ENCODE assay signal across 8 cellular contexts in genomic region chr15:42207674-42208579, GRCh38. TPM values are rescaled to one million over a fixed set of nuclear protein-coding genes. Genes with fewer than 3 reads are reported as not detected.
DNase-seq lines count a peak whose midpoint lies in the region; ATAC-seq, FAIRE-seq and TF ChIP-seq lines count a peak whose summit lies in the region.

VPS39 (minus strand) TSS chr15:42208304; CDS start chr15:42208153, 151 bp downstream.

- H3K9ac ChIP-seq in HepG2 (ENCODE audit: insufficient read depth, low read depth, low read length), result peak within 1 kb of the TSS; percentile 94

- peaks cover 23% of the 10 kb centered on the region for H3K4me1 ChIP-seq in HepG2 (ENCODE audit: insufficient read depth, low read length)

- CTCF ChIA-PET in HepG2 (lab: Yijun Ruan, JAX; ENCODE audit: low intra/inter-chr PET ratio, low total read pairs), result no interaction called here

- H3K27me3 ChIP-seq in dorsolateral prefrontal cortex, result no peaks in the 10 kb centered on the region
- H3K27me3 ChIP-seq in HepG2 (ENCODE audit: control insufficient read depth in 1 of 2, insufficient read depth in 2 of 2, low read length in 2 of 2), result no peaks in the 10 kb centered on the region; a peak in 1 of 5 replicates

- ATAC-seq in GM19351 (IDR thresholded peaks at IDR 0.05; ENCODE audit: unreplicated experiment), result peak; percentile 95
- peak; percentile 89 for ATAC-seq in HG03521 (IDR thresholded peaks at IDR 0.05; ENCODE audit: unreplicated experiment)
- peak; percentile 99 for ATAC-seq in HepG2

- 29% methylated on average over 16 of the region's 45 CpGs for WGBS in HepG2 (ENCODE audit: low lambda C conversion rate)

- TF ChIP-seq POLR2A in HepG2 (IDR thresholded peaks at IDR 0.05; ENCODE audit: insufficient read depth in 1 of 2, low read depth in 2 of 2, low read length in 2 of 2), result peak; percentile 77 to 84

- H3K79me2 ChIP-seq in HepG2 (ENCODE audit: insufficient read depth, low read length), result peaks cover 17% of the 10 kb centered on the region

- TF ChIP-seq EP300 in HepG2 (IDR thresholded peaks at IDR 0.05; ENCODE audit: low read depth in 2 of 2, low read length in 2 of 2) (no peak), HepG2 (CRISPR knock-in tag; IDR thresholded peaks at IDR 0.05; ENCODE audit: borderline replicate concordance) (no peak)

- peak; percentile 43 for FAIRE-seq in HepG2 (lab: Jason Lieb, UNC)

- no peak; the same call in 1 of the 2 replicates for TF ChIP-seq RAD21 in HepG2 (CRISPR knock-in tag; IDR thresholded peaks at IDR 0.05)

- H2AFZ ChIP-seq in HepG2 (ENCODE audit: low read length), result no peak within 1 kb of the TSS

- DNase-seq in C1 segment of cervical spinal cord (lab: John Stamatoyannopoulos, UW), result peak in 13 of 14 donors; percentile 34 to 89 (median 77)
- peak; percentile 61 for DNase-seq in NCI-H748 treated with DMSO at 0.1 percent for 48 hours (lab: John Stamatoyannopoulos, UW)
- DNase-seq in activated CD4-positive, alpha-beta T cell treated with anti-CD3 and anti-CD28 coated beads, Interleukin-2, amount 50 U/mL, for 48 hours, result peak; percentile 86 to 90
- peak; percentile 78 to 94 (median 90) for DNase-seq in dorsolateral prefrontal cortex
- peak; percentile 77 for DNase-seq in HepG2 (ENCODE audit: low spot score)
- DNase-seq in stimulated activated CD4-positive, alpha-beta T cell treated with anti-CD3 and anti-CD28 coated beads, Interleukin-2, amount 100 ng/mL, for 48 hours, result peak; percentile 71 to 73

- TF ChIP-seq CTCF in dorsolateral prefrontal cortex (IDR thresholded peaks at IDR 0.05 in 54 of 56, conservative IDR thresholded peaks at IDR 0.05 in 2 of 56; ENCODE audit: low read depth in 1 of 56, partially characterized antibody in 56 of 56) (no peak), HepG2 (CRISPR knock-in tag; IDR thresholded peaks at IDR 0.05) (no peak)

- in situ Hi-C loops in HepG2 (cut with HindIII; ENCODE audit: extremely low pct_ligation_motif_present, low pct_unique_long_range_greater_than_20kb), result no loop called here

- H3K4me3 ChIP-seq in dorsolateral prefrontal cortex (peak within 1 kb of the TSS; percentile 60 to 100 (median 91)), HepG2 (replicated peaks in 1 of 3; ENCODE audit: insufficient read depth in 1 of 3, low read depth in 2 of 3, low read length in 3 of 3) (peak within 1 kb of the TSS; percentile 88 to 99 (median 89))

- peaks cover 6 to 22% of the 10 kb centered on the region in 2 experiments for H3K36me3 ChIP-seq in HepG2 (replicated peaks in 1 of 2; ENCODE audit: control insufficient read depth in 1 of 2, insufficient read depth in 2 of 2, low read length in 2 of 2)

- intact Hi-C loops in dorsolateral prefrontal cortex (cut with DNase I) (no loop called here), HepG2 (cut with micrococcal nuclease; ENCODE audit: unreplicated experiment) (no loop called here)

- H4K20me1 ChIP-seq in HepG2 (ENCODE audit: insufficient read depth, low read length), result no peaks in the 10 kb centered on the region

- BruUV-seq in HepG2 (replicated peaks; lab: Mats Ljungman, UMichigan), result TSS peak; percentile 64

- peak within 1 kb of the TSS; percentile 79 for H3K4me2 ChIP-seq in HepG2 (ENCODE audit: low read depth, low read length)

- H3K27ac ChIP-seq in dorsolateral prefrontal cortex, result peak within 1 kb of the TSS in 55 of 59 donors; percentile 12 to 91 (median 79)
- peak within 1 kb of the TSS; percentile 73 for H3K27ac ChIP-seq in HepG2 (ENCODE audit: extremely low read length, insufficient read depth, low read length)

- H3K9me3 ChIP-seq in HepG2 (ENCODE audit: low read length), result no peaks in the 10 kb centered on the region

- POLR2A ChIA-PET in HepG2 (lab: Yijun Ruan, JAX), result interaction anchor here (0.8 to 1.6 kb wide), 4 partner anchors 66 to 283 kb away, joined by 3 to 7 read pairs (median 3); partner anchors contain the start of genes TMEM87A and ZNF106

TF ChIP-seq in HepG2, 621 proteins besides CTCF, POLR2A, EP300 and RAD21 (continues in another document):
- TF ChIP-seq HCFC1 (IDR thresholded peaks at IDR 0.05; ENCODE audit: low read depth, low read length) (no peak), ZNF318 (CRISPR knock-in tag; IDR thresholded peaks at IDR 0.05) (peak; percentile 68; the same call in 1 of the 2 replicates), ZMAT5 (CRISPR knock-in tag; IDR thresholded peaks at IDR 0.05; ENCODE audit: borderline replicate concordance, low read depth) (no peak), ETV6 (CRISPR knock-in tag; conservative IDR thresholded peaks at IDR 0.05) (no peak; the same call in 1 of the 2 replicates)

RNA-seq across cellular contexts. Expression of gene VPS39, which starts in this region (rescaled TPM):
- total RNA-seq in dorsolateral prefrontal cortex (100 to 1,000 TPM in 58 of 120 experiments, 10 to 100 TPM in 62; 73.5 to 127 (median 99.5) TPM), HepG2 (2016; rRNA removed; fragmentation: Illumina TruSeq; extraction: Trizol) (22.5 and 22.9 TPM in 2 replicates)
- total RNA-seq in HepG2 (2016; cell fraction: cytosol; rRNA removed; fragmentation: Illumina TruSeq; extraction: Trizol; ENCODE audit: low read depth), result 4.7 and 5.6 TPM in 2 replicates
- 20.3 and 22.5 TPM in 2 replicates for total RNA-seq in HepG2 (2016; cell fraction: insoluble cytoplasmic fraction; rRNA removed; fragmentation: Illumina TruSeq; extraction: Trizol)
- total RNA-seq in HepG2 (2016; cell fraction: membrane; rRNA removed; fragmentation: Illumina TruSeq; extraction: Trizol), result 7.8 and 8.0 TPM in 2 replicates
- total RNA-seq in HepG2 (2016; cell fraction: nucleus; rRNA removed; fragmentation: Illumina TruSeq; extraction: Trizol), result 40.3 and 47.8 TPM in 2 replicates
- 28.7 and 32.0 TPM in 2 replicates for polyA plus RNA-seq in HepG2 (2011; rRNA removed)
- polyA plus RNA-seq in HepG2 (2011; cell fraction: cytosol; rRNA removed), result 15.2 and 16.2 TPM in 2 replicates
- polyA plus RNA-seq in HepG2 (2011; cell fraction: nucleus; rRNA removed), result 117 and 131 TPM in 2 replicates
- polyA plus RNA-seq in HepG2 (2012), result 17.8 and 19.3 TPM in 2 replicates
- polyA plus RNA-seq in HepG2 (2016; cell fraction: cytosol; fragmentation: Illumina TruSeq; extraction: Trizol; ENCODE audit: low read depth), result 1.0 and 1.2 TPM in 2 replicates
- 12.2 and 15.1 TPM in 2 replicates for polyA plus RNA-seq in HepG2 (2016; cell fraction: insoluble cytoplasmic fraction; fragmentation: Illumina TruSeq; extraction: Trizol; ENCODE audit: low read depth)
- 3.5 and 3.6 TPM in 2 replicates for polyA plus RNA-seq in HepG2 (2016; cell fraction: membrane; fragmentation: Illumina TruSeq; extraction: Trizol; ENCODE audit: low read depth)
- 55.7 and 58.7 TPM in 2 replicates for polyA plus RNA-seq in HepG2 (2016; cell fraction: nucleus; fragmentation: Illumina TruSeq; extraction: Trizol; ENCODE audit: insufficient read depth, low read depth)
- polyA minus RNA-seq in HepG2 (2011; rRNA and poly(A)+ RNA removed; ENCODE audit: low replicate concordance), result 33.6 and 47.8 TPM in 2 replicates
- 13.5 and 13.7 TPM in 2 replicates for polyA minus RNA-seq in HepG2 (2011; cell fraction: cytosol; rRNA and poly(A)+ RNA removed)
- 91.0 and 104 TPM in 2 replicates for polyA minus RNA-seq in HepG2 (2011; cell fraction: nucleus; rRNA and poly(A)+ RNA removed)

Comparison
In these comparisons a context has a peak if more than half of its experiments do, and no peak if none do; other contexts are left out.
1. Peak in every context shown above with its lines: DNase-seq, ATAC-seq, H3K4me3 ChIP-seq and H3K27ac ChIP-seq.